Comparison of ENCODE assay signal across 9 cellular contexts in genomic region chr1:165884690-165885304, GRCh38. TPM values are rescaled to one million over a fixed set of nuclear protein-coding genes. Genes with fewer than 3 reads are reported as not detected.
DNase-seq lines count a peak whose midpoint lies in the region; ATAC-seq and TF ChIP-seq lines count a peak whose summit lies in the region.
"Had no signal": no experiment of that assay in that cellular context is flagged by ENCODE, and none has a peak within 500 bp of the region (broad histone marks: within the 10 kb centered on the region; RNA-seq: fewer than 3 reads in every experiment).

No MANE protein-coding gene starts in this region.

- no peak overlapping the region for H4K8ac ChIP-seq in neuronal stem cell (ENCODE audit: low read depth, low read length)

- peaks cover 38% of the 10 kb centered on the region for H3K4me1 ChIP-seq in Karpas-422 (ENCODE audit: low read length)
- H3K4me1 ChIP-seq in neuronal stem cell (ENCODE audit: control insufficient read depth in 2 of 2, insufficient read depth in 1 of 2, low read depth in 1 of 2, low read length in 2 of 2), result peaks cover 9 to 16% of the 10 kb centered on the region in 2 donors

- H3K23ac ChIP-seq in neuronal stem cell (ENCODE audit: low read depth, low read length, poor library complexity), result no peak overlapping the region

- H3K36me3 Mint-ChIP-seq in chondrocyte (ENCODE audit: low read depth), result no peaks in the 10 kb centered on the region

- no peak overlapping the region for H3K4ac ChIP-seq in neuronal stem cell (ENCODE audit: low read length)

- peaks cover 2% of the 10 kb centered on the region for H3K79me1 ChIP-seq in neuronal stem cell (ENCODE audit: low read depth, low read length)

- H3K27me3 ChIP-seq in Karpas-422 (ENCODE audit: low read length) (no peaks in the 10 kb centered on the region), neuronal stem cell (ENCODE audit: control insufficient read depth in 3 of 3, insufficient read depth in 3 of 3, low read depth in 1 of 3, low read length in 3 of 3) (no peaks in the 10 kb centered on the region)

- H2BK5ac ChIP-seq in neuronal stem cell (ENCODE audit: low read length), result no peak overlapping the region

- no peak overlapping the region for H2AK5ac ChIP-seq in neuronal stem cell (ENCODE audit: low read depth, low read length)

- H2BK15ac ChIP-seq in neuronal stem cell (ENCODE audit: low read length), result no peak overlapping the region

- H2AFZ ChIP-seq in Karpas-422 (ENCODE audit: low read length) (no peak overlapping the region), neuronal stem cell (ENCODE audit: low read length) (no peak overlapping the region)

- no peak overlapping the region for H3K4me3 Mint-ChIP-seq in chondrocyte (ENCODE audit: unreplicated experiment)

- H3K27ac ChIP-seq in Karpas-422 (ENCODE audit: low read length) (no peak overlapping the region), neuronal stem cell (replicated peaks; ENCODE audit: low read length) (peak overlapping the region; percentile 1)

- H3K36me3 ChIP-seq in Karpas-422 (ENCODE audit: insufficient read depth, low read length), result no peaks in the 10 kb centered on the region
- peaks cover 0 to 13% of the 10 kb centered on the region in 2 donors for H3K36me3 ChIP-seq in neuronal stem cell (replicated peaks in 1 of 2; ENCODE audit: control insufficient read depth in 2 of 2, insufficient read depth in 2 of 2, low read length in 2 of 2)

- no peaks in the 10 kb centered on the region for H3K9me3 ChIP-seq in Karpas-422 (ENCODE audit: low read length)
- H3K9me3 ChIP-seq in neuronal stem cell (replicated peaks in 1 of 2; ENCODE audit: control insufficient read depth in 2 of 2, insufficient read depth in 1 of 2, low read depth in 1 of 2, low read length in 2 of 2), result peaks cover 0 to 5% of the 10 kb centered on the region in 2 donors

- DNase-seq in Karpas-422 (no peak), chondrocyte (ENCODE audit: low spot score) (no peak), neuronal stem cell (ENCODE audit: low spot score) (no peak), DMS79 treated with DMSO at 0.1 percent for 48 hours (lab: John Stamatoyannopoulos, UW) (no peak)
- no peak for DNase-seq in activated CD8-positive, alpha-beta memory T cell treated with anti-CD3 and anti-CD28 coated beads for 24 hours
- DNase-seq: activated gamma-delta T cell treated with Interleukin-2 at 50 U/mL for 16 hours had no signal

- WGBS in neuronal stem cell (ENCODE audit: extremely low coverage in 2 of 2, insufficient read length in 2 of 2, insufficient replicate concordance in 1 of 2), 2 donors, result no CpG with 5 or more reads among the region's 5 CpGs

- H3K4me3 ChIP-seq in Karpas-422 (ENCODE audit: low read length) (no peak overlapping the region), neuronal stem cell (ENCODE audit: low read length in 2 of 2) (no peak overlapping the region)

- H3K27me3 Mint-ChIP-seq in chondrocyte (ENCODE audit: low read depth), result no peaks in the 10 kb centered on the region

- no peak overlapping the region for H2BK120ac ChIP-seq in neuronal stem cell (ENCODE audit: low read depth, low read length)

- H3K27ac Mint-ChIP-seq in chondrocyte (ENCODE audit: unreplicated experiment), result peak overlapping the region; percentile 54

- no peak overlapping the region for H3K9ac ChIP-seq in Karpas-422 (ENCODE audit: low read length)
- H3K9ac ChIP-seq in neuronal stem cell (ENCODE audit: low read depth, low read length, poor library complexity), result no peak overlapping the region

- H4K91ac ChIP-seq in neuronal stem cell (ENCODE audit: low read depth, low read length, poor library complexity), result no peak overlapping the region

- TF ChIP-seq CTCF in chondrocyte (IDR thresholded peaks at IDR 0.05), result no peak

- no peaks in the 10 kb centered on the region for H3K9me2 ChIP-seq in Karpas-422 (replicated peaks; ENCODE audit: insufficient read depth, low read length)

- H3K4me1 Mint-ChIP-seq in chondrocyte (ENCODE audit: low read depth), result peaks cover 46% of the 10 kb centered on the region

- H3K9me3 Mint-ChIP-seq in chondrocyte (ENCODE audit: low read depth), result no peaks in the 10 kb centered on the region

- ATAC-seq in GM18502 (IDR thresholded peaks at IDR 0.05; ENCODE audit: poor library complexity, unreplicated experiment) (peak; percentile 52), HG02970 (IDR thresholded peaks at IDR 0.05; ENCODE audit: low FRiP score, unreplicated experiment) (no peak), HG02840 (IDR thresholded peaks at IDR 0.05; ENCODE audit: low FRiP score, unreplicated experiment) (no peak)

- peaks cover 27% of the 10 kb centered on the region for H4K20me1 ChIP-seq in Karpas-422 (ENCODE audit: insufficient read depth, low read depth, low read length)

- no peak overlapping the region for H2BK12ac ChIP-seq in neuronal stem cell (ENCODE audit: low read length)

- H3K79me2 ChIP-seq in Karpas-422 (ENCODE audit: low read length), result peaks cover 100% of the 10 kb centered on the region

- H3K14ac ChIP-seq in neuronal stem cell (ENCODE audit: low read length), result no peak overlapping the region

- H3K18ac ChIP-seq in neuronal stem cell (ENCODE audit: low read length), result no peak overlapping the region

- H3K4me2 ChIP-seq in Karpas-422 (ENCODE audit: low read depth, low read length, poor library complexity, severe bottlenecking) (peak overlapping the region; percentile 30), neuronal stem cell (ENCODE audit: insufficient read depth, low read length, poor library complexity, severe bottlenecking) (no peak overlapping the region)

RNA-seq across cellular contexts. Expression of gene UCK2, which starts 57.4 kb away (rescaled TPM):
- 67.9 and 109 TPM in 2 replicates for total RNA-seq in Karpas-422 (2014; rRNA removed; shearing (Covaris generic); ENCODE audit: low replicate concordance)
- total RNA-seq in chondrocyte, result 42.1 to 52.2 TPM (median 44.2 TPM) in 3 replicates
- polyA plus RNA-seq in neuronal stem cell (2013, experiment 1 of 2), result 51.1 TPM
- 49.3 TPM for polyA plus RNA-seq in neuronal stem cell (2013, experiment 2 of 2)
